In genomic region chr9:95516221-95516735, GRCh38 we compare ENCODE assay signal across 2 cellular contexts.
A peak's percentile ranks its signal among the peaks of the same experiment; 100 is the strongest.
TF ChIP-seq lines count a peak whose summit lies in the region.

No MANE protein-coding gene starts in this region.

TF ChIP-seq in endothelial cell of umbilical vein, 7 proteins besides CTCF, POLR2A, EP300 and RAD21 (continued from another document):
- TF ChIP-seq MAX (IDR thresholded peaks at IDR 0.05; ENCODE audit: insufficient read depth, insufficient read length) (no peak), FOS (IDR thresholded peaks at IDR 0.05; ENCODE audit: borderline replicate concordance, insufficient read depth, low read length) (no peak)

TF ChIP-seq in neural cell, 6 proteins besides CTCF, POLR2A, EP300 and RAD21 (continued from another document):
- TF ChIP-seq REST (IDR thresholded peaks at IDR 0.05; ENCODE audit: borderline replicate concordance) (peak; percentile 48), POLR2AphosphoS5 (IDR thresholded peaks at IDR 0.05) (no peak)
